Comparison of ENCODE assay signal across 11 cellular contexts in the genomic region with DNA sequence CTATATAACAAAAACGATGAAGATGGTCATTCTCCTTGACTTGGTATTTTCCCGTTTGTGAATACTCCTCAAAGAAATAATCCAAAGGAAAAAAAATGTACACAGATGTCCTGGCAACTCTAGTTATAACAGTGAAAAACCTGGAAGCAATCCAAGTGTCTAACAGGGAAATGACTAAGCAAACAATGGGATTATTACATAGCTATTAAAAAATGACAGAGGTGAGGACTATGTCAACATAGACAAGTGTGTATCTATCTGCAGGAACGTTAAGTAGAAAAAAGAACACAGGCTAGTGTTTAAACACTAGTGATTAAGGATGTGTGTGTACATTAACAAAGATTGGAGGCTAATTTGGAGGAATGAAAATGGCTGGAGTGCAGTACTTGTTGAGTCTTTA. TPM values are rescaled to one million over a fixed set of nuclear protein-coding genes. Genes with fewer than 3 reads are reported as not detected.
A peak's percentile ranks its signal among the peaks of the same experiment; 100 is the strongest.
DNase-seq lines count a peak whose midpoint lies in the region; ATAC-seq, FAIRE-seq and TF ChIP-seq lines count a peak whose summit lies in the region.
"Had no signal": no experiment of that assay in that cellular context is flagged by ENCODE, and none has a peak within 500 bp of the region (broad histone marks: within the 10 kb centered on the region; RNA-seq: fewer than 3 reads in every experiment).

No MANE protein-coding gene starts in this region.

- no TSS peak for BruUV-seq in GM12878 (replicated peaks; lab: Mats Ljungman, UMichigan)

- H3K4me3 Mint-ChIP-seq in naive thymus-derived CD8-positive, alpha-beta T cell: no peak overlapping the region
- no peak overlapping the region for H3K4me3 Mint-ChIP-seq in natural killer cell
- H3K4me3 Mint-ChIP-seq: immature natural killer cell had no signal

- CTCF ChIA-PET in GM12878 (lab: Yijun Ruan, JAX): interaction anchor here (1.2 to 2.1 kb wide), 2 partner anchors 9 to 43 kb away, joined by 6 to 7 read pairs; no protein-coding TSS in a partner anchor

- no peaks in the 10 kb centered on the region for H3K4me1 ChIP-seq in GM12878 (ENCODE audit: control insufficient read depth, insufficient read depth, low read length)
- H3K4me1 ChIP-seq in lower lobe of right lung: peaks cover 15% of the 10 kb centered on the region

- ATAC-seq in GM12878: no peak
- peak; percentile 78 to 94 for ATAC-seq in lower lobe of right lung
- ATAC-seq in naive thymus-derived CD8-positive, alpha-beta T cell: no peak
- ATAC-seq in natural killer cell: no peak
- ATAC-seq in stimulated activated naive CD8-positive, alpha-beta T cell treated with anti-CD3 and anti-CD28 coated beads, Interleukin-15, Interleukin-2, amounts not matched to agents 100 U/mL and 50 U/mL, for 24 hours: no peak
- no peak for ATAC-seq in HG03139 (IDR thresholded peaks at IDR 0.05; ENCODE audit: unreplicated experiment)

- H2AFZ ChIP-seq in GM12878 (ENCODE audit: control insufficient read depth, low read depth, low read length): no peak overlapping the region

- no peak overlapping the region for H3K9ac ChIP-seq in GM12878 (ENCODE audit: control insufficient read depth, insufficient read depth, low read length)

- no peaks in the 10 kb centered on the region for H3K27me3 ChIP-seq in GM12878 (replicated peaks in 1 of 2; ENCODE audit: control insufficient read depth in 2 of 2, insufficient read depth in 2 of 2, low read length in 1 of 2)
- H3K27me3 ChIP-seq in lower lobe of right lung (ENCODE audit: low read depth): no peaks in the 10 kb centered on the region

- no peak for TF ChIP-seq EP300 in GM12878 (IDR thresholded peaks at IDR 0.05; ENCODE audit: borderline replicate concordance in 1 of 2, control insufficient read depth in 1 of 2, low read depth in 2 of 2, low read length in 2 of 2)

- H3K9me3 ChIP-seq in GM12878 (replicated peaks; ENCODE audit: control insufficient read depth, insufficient read depth, low read length) (no peaks in the 10 kb centered on the region), lower lobe of right lung (no peaks in the 10 kb centered on the region)

- no peaks in the 10 kb centered on the region for H3K79me2 ChIP-seq in GM12878 (ENCODE audit: control insufficient read depth, insufficient read depth, low read length)

- H3K27ac ChIP-seq in GM12878 (ENCODE audit: control insufficient read depth, insufficient read depth) (no peak overlapping the region), lower lobe of right lung (no peak overlapping the region)

- no peaks in the 10 kb centered on the region for H3K9me3 Mint-ChIP-seq in naive thymus-derived CD8-positive, alpha-beta T cell
- no peaks in the 10 kb centered on the region for H3K9me3 Mint-ChIP-seq in natural killer cell
- H3K9me3 Mint-ChIP-seq: immature natural killer cell had no signal

- H4K20me1 ChIP-seq in GM12878 (ENCODE audit: control insufficient read depth, insufficient read depth): no peaks in the 10 kb centered on the region

- WGBS in GM12878 (ENCODE audit: insufficient coverage, insufficient replicate concordance, low lambda C conversion rate, missing lambda C conversion rate): 17% methylated on average over 3 of the region's 3 CpGs

- SMC1A ChIA-PET in GM12878 (lab: Charles Lee; ENCODE audit: uncharacterized antibody, unreplicated experiment): no interaction called here

- POLR2A ChIA-PET in GM12878 (lab: Charles Lee): interaction anchor here (0.7 to 1.0 kb wide), 2 partner anchors 64 to 286 kb away, joined by 4 to 5 read pairs; no protein-coding TSS in a partner anchor
- POLR2A ChIA-PET in naive thymus-derived CD8-positive, alpha-beta T cell (lab: Charles Lee): interaction anchor here (0.6 to 0.7 kb wide), 2 partner anchors 8 to 422 kb away, joined by 3 read pairs; no protein-coding TSS in a partner anchor

- no peaks in the 10 kb centered on the region for H3K36me3 ChIP-seq in GM12878 (ENCODE audit: control insufficient read depth in 2 of 2, insufficient read depth in 2 of 2, low read length in 1 of 2)
- no peaks in the 10 kb centered on the region for H3K36me3 ChIP-seq in lower lobe of right lung

- H3K36me3 Mint-ChIP-seq in naive thymus-derived CD8-positive, alpha-beta T cell: no peaks in the 10 kb centered on the region
- no peaks in the 10 kb centered on the region for H3K36me3 Mint-ChIP-seq in natural killer cell
- H3K36me3 Mint-ChIP-seq: immature natural killer cell had no signal

- TF ChIP-seq CTCF in GM12878 (IDR thresholded peaks at IDR 0.05 in 2 of 3, conservative IDR thresholded peaks at IDR 0.05 in 1 of 3; ENCODE audit: control insufficient read depth in 2 of 3, extremely low read depth in 1 of 3, insufficient read depth in 1 of 3, low read depth in 3 of 3, low read length in 3 of 3) (no peak), lower lobe of right lung (IDR thresholded peaks at IDR 0.05) (no peak), natural killer cell (IDR thresholded peaks at IDR 0.05) (no peak)

- H3K4me1 Mint-ChIP-seq in naive thymus-derived CD8-positive, alpha-beta T cell: no peaks in the 10 kb centered on the region
- no peaks in the 10 kb centered on the region for H3K4me1 Mint-ChIP-seq in natural killer cell
- H3K4me1 Mint-ChIP-seq: immature natural killer cell had no signal

- intact Hi-C loops in GM12878 (cut with micrococcal nuclease; ENCODE audit: unreplicated experiment): no loop called here
- intact Hi-C loops in lower lobe of right lung (cut with DNase I): no loop called here
- intact Hi-C loops in natural killer cell (cut with micrococcal nuclease): no loop called here

- TF ChIP-seq RAD21 in GM12878 (IDR thresholded peaks at IDR 0.05; ENCODE audit: insufficient read depth, low read depth, low read length): no peak

- peak; percentile 38 for FAIRE-seq in GM12878 (lab: Jason Lieb, UNC)

- H3K4me3 ChIP-seq in GM12878 (no peak overlapping the region), lower lobe of right lung (no peak overlapping the region)

- H3K27ac Mint-ChIP-seq in naive thymus-derived CD8-positive, alpha-beta T cell: no peak overlapping the region
- no peak overlapping the region for H3K27ac Mint-ChIP-seq in natural killer cell
- H3K27ac Mint-ChIP-seq: immature natural killer cell had no signal

- H3K4me2 ChIP-seq in GM12878 (ENCODE audit: control insufficient read depth, insufficient read depth): no peak overlapping the region

- RAD21 ChIA-PET in GM12878 (lab: Charles Lee; ENCODE audit: unreplicated experiment): interaction anchor here (0.9 kb wide), 1 partner anchor 9 kb away, joined by 3 read pairs; no protein-coding TSS in a partner anchor

- no peaks in the 10 kb centered on the region for H3K27me3 Mint-ChIP-seq in naive thymus-derived CD8-positive, alpha-beta T cell
- no peaks in the 10 kb centered on the region for H3K27me3 Mint-ChIP-seq in natural killer cell (ENCODE audit: low read depth in 2 of 2)

- in situ Hi-C loops in GM12878 (cut with MboI): no loop called here

- no peak for TF ChIP-seq POLR2A in GM12878 (IDR thresholded peaks at IDR 0.05; ENCODE audit: low read depth, low read length)

- DNase-seq in Daoy (ENCODE audit: low read depth): peak; percentile 70
- peak; percentile 94 for DNase-seq in NCI-H2029 (lab: John Stamatoyannopoulos, UW)
- no peak for DNase-seq in GM12878 (ENCODE audit: low read depth, low spot score)
- no peak for DNase-seq in lower lobe of right lung
- no peak for DNase-seq in naive thymus-derived CD8-positive, alpha-beta T cell
- no peak for DNase-seq in natural killer cell
- no peak for DNase-seq in stimulated activated naive CD8-positive, alpha-beta T cell treated with anti-CD3 and anti-CD28 coated beads, Interleukin-15, Interleukin-2, amounts not matched to agents 100 U/mL and 50 U/mL, for 24 hours
- DNase-seq: activated naive CD4-positive, alpha-beta T cell; immature natural killer cell; RPMI8226 had no signal

RNA-seq across cellular contexts. Expression of gene APOLD1, which starts 5.9 kb away (rescaled TPM):
- total RNA-seq in Daoy (2014; rRNA removed; shearing (Covaris generic)): 8.4 and 10.2 TPM in 2 replicates
- total RNA-seq in GM12878 (2013; cell fraction: nucleolus; rRNA removed): 14.8 and 18.8 TPM in 2 replicates
- total RNA-seq in GM12878 (2014; rRNA removed) (6.2 and 7.0 TPM in 2 replicates), GM12878 (2014; rRNA removed; fragmentation: Illumina TruSeq; extraction: Trizol) (4.5 TPM in 2 replicates), GM12878 (2021) (5.0 and 5.3 TPM in 2 replicates), lower lobe of right lung (11.0 TPM), natural killer cell (1 to 10 TPM in 2 of 3 donors, under 1 TPM in 1; 0.70 to 1.6 (median 1.6) TPM)
- polyA plus RNA-seq in GM12878 (2011; ENCODE audit: low read depth): 1.6 TPM
- polyA plus RNA-seq in GM12878 (2011; rRNA removed) (3.9 TPM in 2 replicates), GM12878 (2014; fragmentation: Illumina TruSeq; extraction: Trizol) (2.8 and 3.0 TPM in 2 replicates), GM12878 (2014; fragmentation: Nextera tagmentation; extraction: Ambion mirVana) (1 to 10 TPM; 1.1 to 1.4 TPM), GM12878 (2014; rRNA removed) (3.5 and 4.7 TPM in 2 replicates), GM12878 (2016; fragmentation: Nextera tagmentation; extraction: Ambion mirVana) (1 to 10 TPM; 8.6 to 8.9 TPM)
- polyA plus RNA-seq in GM12878 (2011; cell fraction: cytosol; rRNA removed): 1.4 and 2.0 TPM in 2 replicates
- 1.7 and 2.2 TPM in 2 replicates for polyA plus RNA-seq in GM12878 (2011; cell fraction: nucleus; rRNA removed)
- polyA plus RNA-seq in GM12878 (2012): 3.3 and 3.7 TPM in 2 replicates
- polyA minus RNA-seq in GM12878 (2011; rRNA and poly(A)+ RNA removed): 3.4 and 5.5 TPM in 2 replicates
- 1.5 and 1.7 TPM in 2 replicates for polyA minus RNA-seq in GM12878 (2011; cell fraction: cytosol; rRNA and poly(A)+ RNA removed)
- polyA minus RNA-seq in GM12878 (2011; cell fraction: nucleus; rRNA and poly(A)+ RNA removed): 5.7 and 6.4 TPM in 2 replicates
- 1 to 10 TPM; 2.5 to 4.3 TPM for total RNA-seq in naive thymus-derived CD8-positive, alpha-beta T cell
- 1 to 10 TPM in 1 of 3 donors, under 1 TPM in 2; 0.14 to 1.4 (median 0.54) TPM for polyA plus RNA-seq in naive thymus-derived CD8-positive, alpha-beta T cell

RNA-seq across cellular contexts. Expression of gene DDX47, which starts 33.6 kb away (rescaled TPM):
- 229 and 269 TPM in 2 replicates for total RNA-seq in Daoy (2014; rRNA removed; shearing (Covaris generic))
- 186 and 203 TPM in 2 replicates for total RNA-seq in GM12878 (2013; cell fraction: nucleolus; rRNA removed)
- total RNA-seq in GM12878 (2014; rRNA removed): 84.8 and 101 TPM in 2 replicates
- total RNA-seq in GM12878 (2014; rRNA removed; fragmentation: Illumina TruSeq; extraction: Trizol): 108 and 109 TPM in 2 replicates
- 94.0 and 94.5 TPM in 2 replicates for total RNA-seq in GM12878 (2021)
- 62.2 TPM for polyA plus RNA-seq in GM12878 (2011; ENCODE audit: low read depth)
- 120 and 126 TPM in 2 replicates for polyA plus RNA-seq in GM12878 (2011; rRNA removed)
- polyA plus RNA-seq in GM12878 (2011; cell fraction: cytosol; rRNA removed): 60.4 and 84.1 TPM in 2 replicates
- 148 and 157 TPM in 2 replicates for polyA plus RNA-seq in GM12878 (2011; cell fraction: nucleus; rRNA removed)
- polyA plus RNA-seq in GM12878 (2012): 46.4 and 61.3 TPM in 2 replicates
- polyA plus RNA-seq in GM12878 (2014; fragmentation: Illumina TruSeq; extraction: Trizol): 119 and 142 TPM in 2 replicates
- 100 to 1,000 TPM; 244 to 266 TPM for polyA plus RNA-seq in GM12878 (2014; fragmentation: Nextera tagmentation; extraction: Ambion mirVana)
- 71.6 and 85.0 TPM in 2 replicates for polyA plus RNA-seq in GM12878 (2014; rRNA removed)
- 100 to 1,000 TPM; 125 to 132 TPM for polyA plus RNA-seq in GM12878 (2016; fragmentation: Nextera tagmentation; extraction: Ambion mirVana)
- polyA minus RNA-seq in GM12878 (2011; rRNA and poly(A)+ RNA removed): 53.4 and 60.9 TPM in 2 replicates
- polyA minus RNA-seq in GM12878 (2011; cell fraction: cytosol; rRNA and poly(A)+ RNA removed): 22.7 and 31.8 TPM in 2 replicates
- polyA minus RNA-seq in GM12878 (2011; cell fraction: nucleus; rRNA and poly(A)+ RNA removed): 49.0 and 77.6 TPM in 2 replicates
- total RNA-seq in lower lobe of right lung: 45.1 TPM
- total RNA-seq in naive thymus-derived CD8-positive, alpha-beta T cell: 10 to 100 TPM; 84.6 to 93.6 TPM
- 10 to 100 TPM; 61.0 to 77.1 (median 62.7) TPM for polyA plus RNA-seq in naive thymus-derived CD8-positive, alpha-beta T cell
- total RNA-seq in natural killer cell: 100 to 1,000 TPM in 2 of 3 donors, 10 to 100 TPM in 1; 98.9 to 120 (median 114) TPM

Comparison
In these comparisons a context has a peak if more than half of its experiments do, and no peak if none do; other contexts are left out.
1. DNase-seq: peak in Daoy (single experiment) and NCI-H2029 (single experiment); none in GM12878 (single experiment), lower lobe of right lung (single experiment), naive thymus-derived CD8-positive, alpha-beta T cell (0 of 10), natural killer cell (single experiment) and stimulated activated naive CD8-positive, alpha-beta T cell treated with anti-CD3 and anti-CD28 coated beads, Interleukin-15, Interleukin-2, amounts not matched to agents 100 U/mL and 50 U/mL, for 24 hours (single experiment).
2. ATAC-seq: peak in lower lobe of right lung (2 of 2); none in GM12878 (single experiment), naive thymus-derived CD8-positive, alpha-beta T cell (0 of 2), natural killer cell (0 of 3), stimulated activated naive CD8-positive, alpha-beta T cell treated with anti-CD3 and anti-CD28 coated beads, Interleukin-15, Interleukin-2, amounts not matched to agents 100 U/mL and 50 U/mL, for 24 hours (single experiment) and HG03139 (single experiment).